In the genomic region with DNA sequence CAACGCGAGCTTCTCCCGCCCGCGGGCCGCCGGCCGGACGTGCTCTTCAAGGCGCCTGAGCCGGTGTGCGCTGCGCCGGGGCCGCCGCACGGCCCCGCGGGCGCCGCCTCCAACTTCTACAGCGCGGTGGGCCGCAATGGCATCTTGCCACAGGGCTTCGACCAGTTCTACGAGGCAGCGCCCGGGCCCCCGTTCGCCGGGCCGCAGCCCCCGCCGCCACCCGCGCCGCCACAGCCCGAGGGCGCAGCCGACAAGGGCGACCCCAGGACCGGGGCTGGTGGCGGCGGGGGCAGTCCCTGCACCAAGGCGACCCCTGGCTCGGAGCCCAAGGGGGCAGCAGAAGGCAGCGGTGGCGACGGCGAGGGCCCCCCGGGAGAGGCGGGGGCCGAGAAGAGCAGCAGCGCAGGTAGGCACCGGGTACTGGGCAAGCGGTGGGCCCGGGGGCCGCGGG, we compare ENCODE assay signal across 19 cellular contexts. TPM values are rescaled to one million over a fixed set of nuclear protein-coding genes. Genes with fewer than 3 reads are reported as not detected.
DNase-seq lines count a peak whose midpoint lies in the region; ATAC-seq and TF ChIP-seq lines count a peak whose summit lies in the region.
"Had no signal": no experiment of that assay in that cellular context is flagged by ENCODE, and none has a peak within 500 bp of the region (broad histone marks: within the 10 kb centered on the region; RNA-seq: fewer than 3 reads in every experiment).

No MANE protein-coding gene starts in this region.

- H3K27me3 ChIP-seq in RWPE2 (ENCODE audit: insufficient read depth, poor library complexity, severe bottlenecking) (no peaks in the 10 kb centered on the region), vagina (no peaks in the 10 kb centered on the region)

- no peak for TF ChIP-seq POLR2A in vagina (IDR thresholded peaks at IDR 0.05)

- H3K36me3 Mint-ChIP-seq in natural killer cell treated with Interleukin-12 subunit alpha and Interleukin-12 subunit beta and Interleukin-15 and Interleukin-18, amount 100 ng/mL, for 72 hours, result peaks cover 7% of the 10 kb centered on the region
- peaks cover 8% of the 10 kb centered on the region for H3K36me3 Mint-ChIP-seq in natural killer cell

- H3K36me3 ChIP-seq in RWPE2 (ENCODE audit: low read depth) (peaks cover 25% of the 10 kb centered on the region), vagina (no peaks in the 10 kb centered on the region)
- H3K36me3 ChIP-seq: BLaER1 treated with 17β-estradiol and CSF1 and Interleukin-3, amounts not matched to agents 10 nM and 100 nM; gastroesophageal sphincter had no signal

- H3K4me3 ChIP-seq in RWPE2 (ENCODE audit: severe bottlenecking), result peak overlapping the region; percentile 56
- H3K4me3 ChIP-seq in vagina, result peak overlapping the region; percentile 54 to 59
- H3K4me3 ChIP-seq: BLaER1 treated with 17β-estradiol and CSF1 and Interleukin-3, amounts not matched to agents 10 nM and 100 nM had no signal

- H3K4me1 Mint-ChIP-seq in natural killer cell treated with Interleukin-12 subunit alpha and Interleukin-12 subunit beta and Interleukin-15 and Interleukin-18, amount 100 ng/mL, for 72 hours (ENCODE audit: low read depth in 2 of 2), result peaks cover 8 to 18% of the 10 kb centered on the region in 2 donors
- H3K4me1 Mint-ChIP-seq in natural killer cell, result peaks cover 0 to 27% of the 10 kb centered on the region in 2 donors

- H3K27me3 Mint-ChIP-seq in natural killer cell treated with Interleukin-12 subunit alpha and Interleukin-12 subunit beta and Interleukin-15 and Interleukin-18, amount 100 ng/mL, for 72 hours, result peaks cover 62 to 71% of the 10 kb centered on the region in 2 donors
- H3K27me3 Mint-ChIP-seq in natural killer cell (ENCODE audit: low read depth in 2 of 2), result peaks cover 77 to 79% of the 10 kb centered on the region in 2 donors

- H3K27ac ChIP-seq in RWPE2 (ENCODE audit: poor library complexity, severe bottlenecking) (peak overlapping the region; percentile 95), vagina (peak overlapping the region; percentile 69)
- H3K27ac ChIP-seq: BLaER1 treated with 17β-estradiol and CSF1 and Interleukin-3, amounts not matched to agents 10 nM and 100 nM; gastroesophageal sphincter had no signal

- no peak for ATAC-seq in natural killer cell treated with Interleukin-12 subunit alpha and Interleukin-12 subunit beta and Interleukin-15 and Interleukin-18, amount 100 ng/mL, for 72 hours
- ATAC-seq in natural killer cell (no peak), RWPE2 (ENCODE audit: low read depth) (no peak), HG02973 (IDR thresholded peaks at IDR 0.05; ENCODE audit: unreplicated experiment) (no peak)
- ATAC-seq: effector memory CD8-positive, alpha-beta T cell; gastroesophageal sphincter; naive thymus-derived CD4-positive, alpha-beta T cell had no signal

- no peaks in the 10 kb centered on the region for H3K9me3 Mint-ChIP-seq in natural killer cell treated with Interleukin-12 subunit alpha and Interleukin-12 subunit beta and Interleukin-15 and Interleukin-18, amount 100 ng/mL, for 72 hours
- H3K9me3 Mint-ChIP-seq in natural killer cell, result no peaks in the 10 kb centered on the region
- H3K9me3 Mint-ChIP-seq: effector memory CD8-positive, alpha-beta T cell had no signal

- H3K9me3 ChIP-seq in RWPE2 (ENCODE audit: severe bottlenecking) (no peaks in the 10 kb centered on the region), vagina (no peaks in the 10 kb centered on the region)
- H3K9me3 ChIP-seq: gastroesophageal sphincter had no signal

- H3K27ac Mint-ChIP-seq in natural killer cell treated with Interleukin-12 subunit alpha and Interleukin-12 subunit beta and Interleukin-15 and Interleukin-18, amount 100 ng/mL, for 72 hours, result no peak overlapping the region
- no peak overlapping the region for H3K27ac Mint-ChIP-seq in natural killer cell
- H3K27ac Mint-ChIP-seq: effector memory CD8-positive, alpha-beta T cell had no signal

- no peaks in the 10 kb centered on the region for H3K4me1 ChIP-seq in RWPE2 (ENCODE audit: insufficient read depth, poor library complexity, severe bottlenecking)
- H3K4me1 ChIP-seq in vagina, result peaks cover 73% of the 10 kb centered on the region
- H3K4me1 ChIP-seq: BLaER1 treated with 17β-estradiol and CSF1 and Interleukin-3, amounts not matched to agents 10 nM and 100 nM had no signal

- no peak overlapping the region for H3K4me3 Mint-ChIP-seq in natural killer cell treated with Interleukin-12 subunit alpha and Interleukin-12 subunit beta and Interleukin-15 and Interleukin-18, amount 100 ng/mL, for 72 hours
- H3K4me3 Mint-ChIP-seq in natural killer cell, result no peak overlapping the region

- intact Hi-C loops in natural killer cell (cut with micrococcal nuclease), result no loop called here
- intact Hi-C loops in vagina (cut with DNase I), result loop anchor here (1.0 kb wide), 1 partner anchor 23 kb away; no protein-coding TSS in a partner anchor

- no peak for TF ChIP-seq CTCF in natural killer cell (IDR thresholded peaks at IDR 0.05)
- TF ChIP-seq CTCF in RWPE2 (IDR thresholded peaks at IDR 0.05; ENCODE audit: poor library complexity, severe bottlenecking), result no peak
- no peak for TF ChIP-seq CTCF in vagina (IDR thresholded peaks at IDR 0.05)

- DNase-seq in natural killer cell treated with Interleukin-12 subunit alpha and Interleukin-12 subunit beta and Interleukin-15 and Interleukin-18, amount 100 ng/mL, for 72 hours (ENCODE audit: low spot score), result peak; percentile 56
- DNase-seq in natural killer cell, result no peak
- DNase-seq in RWPE2 (ENCODE audit: low spot score), result no peak
- DNase-seq in islet precursor cell, result peak; percentile 45
- no peak for DNase-seq in vagina (ENCODE audit: extremely low spot score in 2 of 2)
- DNase-seq in CD1c-positive myeloid dendritic cell (ENCODE audit: extremely low spot score), result no peak
- no peak for DNase-seq in inferior parietal cortex (ENCODE audit: extremely low spot score)
- DNase-seq: activated CD4-positive, alpha-beta T cell treated with anti-CD3 and anti-CD28 coated beads, Interleukin-2, amount 50 U/mL, for 1 hour; caudate nucleus; effector memory CD8-positive, alpha-beta T cell; MM.1S; stimulated activated CD4-positive, alpha-beta T cell treated with anti-CD3 and anti-CD28 coated beads, Interleukin-1b, Interleukin-23, amount 100 ng/mL, for 48 hours had no signal

RNA-seq across cellular contexts. Expression of a gene that starts 0.7 kb away (rescaled TPM):
- total RNA-seq in natural killer cell treated with Interleukin-12 subunit alpha and Interleukin-12 subunit beta and Interleukin-15 and Interleukin-18, amount 100 ng/mL, for 72 hours, result not detected
- total RNA-seq in natural killer cell (not detected), vagina (19.4 TPM)
- total RNA-seq: gastroesophageal sphincter; HepG2; lung microvascular endothelial cell; naive thymus-derived CD4-positive, alpha-beta T cell; temporal lobe had no signal

RNA-seq across cellular contexts. Expression of a gene that starts 8.2 kb away (rescaled TPM):
- not detected for total RNA-seq in natural killer cell treated with Interleukin-12 subunit alpha and Interleukin-12 subunit beta and Interleukin-15 and Interleukin-18, amount 100 ng/mL, for 72 hours
- total RNA-seq in natural killer cell (not detected), vagina (1.7 TPM)
- total RNA-seq: gastroesophageal sphincter; HepG2; lung microvascular endothelial cell; naive thymus-derived CD4-positive, alpha-beta T cell; temporal lobe had no signal

RNA-seq across cellular contexts. Expression of a gene that starts 8.8 kb away (rescaled TPM):
- total RNA-seq in natural killer cell treated with Interleukin-12 subunit alpha and Interleukin-12 subunit beta and Interleukin-15 and Interleukin-18, amount 100 ng/mL, for 72 hours, result not detected
- not detected for total RNA-seq in natural killer cell
- 19.6 TPM for total RNA-seq in vagina
- total RNA-seq: HepG2; naive thymus-derived CD4-positive, alpha-beta T cell; temporal lobe had no signal

RNA-seq across cellular contexts. Expression of a gene that starts 14.8 kb away (rescaled TPM):
- total RNA-seq in natural killer cell treated with Interleukin-12 subunit alpha and Interleukin-12 subunit beta and Interleukin-15 and Interleukin-18, amount 100 ng/mL, for 72 hours, result not detected
- total RNA-seq in natural killer cell (not detected), vagina (12.5 TPM)
- total RNA-seq: HepG2; naive thymus-derived CD4-positive, alpha-beta T cell; temporal lobe had no signal

RNA-seq across cellular contexts. Expression of a gene that starts 15.2 kb away (rescaled TPM):
- total RNA-seq in natural killer cell treated with Interleukin-12 subunit alpha and Interleukin-12 subunit beta and Interleukin-15 and Interleukin-18, amount 100 ng/mL, for 72 hours, result not detected
- total RNA-seq in natural killer cell (not detected), vagina (15.7 TPM)
- total RNA-seq: gastroesophageal sphincter; HepG2; lung microvascular endothelial cell; naive thymus-derived CD4-positive, alpha-beta T cell; temporal lobe had no signal

Comparison
In these comparisons a context has a peak if more than half of its experiments do, and no peak if none do; other contexts are left out.
1. DNase-seq: peak in natural killer cell treated with Interleukin-12 subunit alpha and Interleukin-12 subunit beta and Interleukin-15 and Interleukin-18, amount 100 ng/mL, for 72 hours (single experiment) and islet precursor cell (single experiment); none in natural killer cell (single experiment), RWPE2 (single experiment), vagina (0 of 2), CD1c-positive myeloid dendritic cell (single experiment) and inferior parietal cortex (single experiment).
2. RNA of a gene that starts 0.7 kb away (total RNA-seq): 19.4 TPM in vagina (single experiment); not detected in natural killer cell treated with Interleukin-12 subunit alpha and Interleukin-12 subunit beta and Interleukin-15 and Interleukin-18, amount 100 ng/mL, for 72 hours and not detected in natural killer cell; every median in the first group is over 10 times any median in the second.
3. RNA of a gene that starts 8.8 kb away (total RNA-seq): 19.6 TPM in vagina (single experiment); not detected in natural killer cell treated with Interleukin-12 subunit alpha and Interleukin-12 subunit beta and Interleukin-15 and Interleukin-18, amount 100 ng/mL, for 72 hours and not detected in natural killer cell; every median in the first group is over 10 times any median in the second.